In the genomic region with DNA sequence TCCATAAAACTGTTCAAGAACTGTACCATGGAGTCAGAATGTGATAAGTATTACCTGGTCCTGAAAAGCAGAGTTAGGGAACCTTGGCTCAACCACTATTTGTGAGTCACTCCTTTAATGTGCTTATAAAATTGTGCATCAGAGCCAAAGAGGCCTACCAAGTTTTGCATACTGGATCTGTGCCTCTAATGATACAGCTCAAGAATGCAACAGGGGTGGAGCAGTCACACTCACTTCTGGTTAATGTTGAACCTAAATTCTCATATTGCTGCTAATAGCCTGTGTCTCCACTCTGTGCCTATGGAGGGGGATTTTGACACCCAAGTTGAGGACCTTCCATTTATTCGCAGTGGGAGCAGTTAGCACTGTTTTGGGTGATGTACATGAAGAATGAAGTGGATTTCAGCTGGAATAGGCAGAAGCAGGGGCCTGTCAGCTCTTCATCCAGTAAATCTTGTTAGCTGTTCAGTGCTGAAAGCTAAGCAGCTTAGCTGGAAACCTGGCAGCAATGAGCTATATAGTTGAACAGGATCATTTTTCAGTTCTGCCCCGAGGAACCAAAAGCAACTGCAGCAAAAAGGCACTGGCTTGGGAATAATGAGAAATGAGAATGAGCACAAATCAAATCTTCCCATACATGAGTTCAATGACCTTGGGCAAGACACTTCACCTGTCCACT, we compare ENCODE assay signal across 15 cellular contexts. TPM values are rescaled to one million over a fixed set of nuclear protein-coding genes. Genes with fewer than 3 reads are reported as not detected.
DNase-seq lines count a peak whose midpoint lies in the region; ATAC-seq and TF ChIP-seq lines count a peak whose summit lies in the region.
"Had no signal": no experiment of that assay in that cellular context is flagged by ENCODE, and none has a peak within 500 bp of the region (broad histone marks: within the 10 kb centered on the region; RNA-seq: fewer than 3 reads in every experiment).

No MANE protein-coding gene starts in this region.

- TF ChIP-seq POLR2A in esophagus muscularis mucosa (IDR thresholded peaks at IDR 0.05; ENCODE audit: low read depth): no peak

- H3K9me3 ChIP-seq in esophagus muscularis mucosa (peaks cover 0 to 6% (median 0%) of the 10 kb centered on the region in 4 donors), neural progenitor cell (ENCODE audit: low read depth) (no peaks in the 10 kb centered on the region)

- no peak overlapping the region for H3K27ac Mint-ChIP-seq in neural progenitor cell
- H3K27ac Mint-ChIP-seq: activated T-cell treated with anti-CD3 and anti-CD28 coated beads, Interleukin-2, amount 50 U/mL, for 72 hours had no signal

- H3K27ac ChIP-seq in esophagus muscularis mucosa (replicated peaks in 1 of 4) (no peak overlapping the region), neural progenitor cell (no peak overlapping the region)
- H3K27ac ChIP-seq: BLaER1 treated with 17β-estradiol and CSF1 and Interleukin-3, amounts not matched to agents 10 nM and 100 nM; parathyroid adenoma had no signal

- H3K9me3 Mint-ChIP-seq in neural progenitor cell: peaks cover under 1% of the 10 kb centered on the region
- H3K9me3 Mint-ChIP-seq: activated T-cell treated with anti-CD3 and anti-CD28 coated beads, Interleukin-2, amount 50 U/mL, for 72 hours had no signal

- peaks cover 18% of the 10 kb centered on the region for H3K4me1 Mint-ChIP-seq in neural progenitor cell

- no peaks in the 10 kb centered on the region for H3K79me2 ChIP-seq in neural progenitor cell (ENCODE audit: low read depth)
- H3K79me2 ChIP-seq: parathyroid adenoma had no signal

- no peaks in the 10 kb centered on the region for H3F3A ChIP-seq in neural progenitor cell (ENCODE audit: low read depth)

- WGBS in esophagus muscularis mucosa: 53% methylated on average over 2 of the region's 2 CpGs

- no peak overlapping the region for H3K4me2 ChIP-seq in neural progenitor cell
- H3K4me2 ChIP-seq: BLaER1 treated with 17β-estradiol and CSF1 and Interleukin-3, amounts not matched to agents 10 nM and 100 nM had no signal

- intact Hi-C loops in esophagus muscularis mucosa (cut with DNase I): no loop called here

- no peaks in the 10 kb centered on the region for H3K27me3 ChIP-seq in esophagus muscularis mucosa
- no peaks in the 10 kb centered on the region for H3K27me3 ChIP-seq in neural progenitor cell
- H3K27me3 ChIP-seq: BLaER1 treated with 17β-estradiol and CSF1 and Interleukin-3, amounts not matched to agents 10 nM and 100 nM had no signal

- TF ChIP-seq EP300 in esophagus muscularis mucosa (IDR thresholded peaks at IDR 0.05): no peak

- no peak overlapping the region for H2AFZ ChIP-seq in neural progenitor cell (replicated peaks)
- H2AFZ ChIP-seq: parathyroid adenoma had no signal

- TF ChIP-seq CTCF in esophagus muscularis mucosa (IDR thresholded peaks at IDR 0.05) (no peak), neural progenitor cell (IDR thresholded peaks at IDR 0.05) (no peak)

- DNase-seq in Caki2 (ENCODE audit: low read depth): peak; percentile 67
- DNase-seq in NCI-H82 (lab: John Stamatoyannopoulos, UW): peak; percentile 94
- DNase-seq in esophagus muscularis mucosa (ENCODE audit: extremely low spot score): peak; percentile 47
- DNase-seq in neural progenitor cell (ENCODE audit: low spot score): peak; percentile 11
- DNase-seq in NCI-H1694 (lab: John Stamatoyannopoulos, UW): no peak
- DNase-seq: activated T-cell treated with anti-CD3 and anti-CD28 coated beads, Interleukin-2, amount 50 U/mL, for 72 hours; aorta; effector memory CD4-positive, alpha-beta T cell; NCI-H1417 treated with DMSO at 0.1 percent for 48 hours; NCI-H774 had no signal

- no peaks in the 10 kb centered on the region for H4K20me1 ChIP-seq in neural progenitor cell (ENCODE audit: low read depth)
- H4K20me1 ChIP-seq: BLaER1 treated with 17β-estradiol and CSF1 and Interleukin-3, amounts not matched to agents 10 nM and 100 nM had no signal

- ATAC-seq in GM18858 (IDR thresholded peaks at IDR 0.05; ENCODE audit: unreplicated experiment): no peak
- ATAC-seq in GM18519 (IDR thresholded peaks at IDR 0.05; ENCODE audit: low FRiP score, unreplicated experiment): no peak
- ATAC-seq in GM21786 (IDR thresholded peaks at IDR 0.05; ENCODE audit: unreplicated experiment): no peak
- ATAC-seq: activated T-cell treated with anti-CD3 and anti-CD28 coated beads, Interleukin-2, amount 50 U/mL, for 72 hours had no signal

- H3K4me1 ChIP-seq in esophagus muscularis mucosa: peaks cover 4 to 9% (median 7%) of the 10 kb centered on the region in 4 donors
- H3K4me1 ChIP-seq in neural progenitor cell: no peaks in the 10 kb centered on the region
- H3K4me1 ChIP-seq: BLaER1 treated with 17β-estradiol and CSF1 and Interleukin-3, amounts not matched to agents 10 nM and 100 nM; parathyroid adenoma had no signal

- H3K9ac ChIP-seq in neural progenitor cell: no peak overlapping the region
- H3K9ac ChIP-seq: BLaER1 treated with 17β-estradiol and CSF1 and Interleukin-3, amounts not matched to agents 10 nM and 100 nM; parathyroid adenoma had no signal

- no peaks in the 10 kb centered on the region for H3K36me3 Mint-ChIP-seq in neural progenitor cell

- no peaks in the 10 kb centered on the region for H3K27me3 Mint-ChIP-seq in neural progenitor cell (ENCODE audit: insufficient read depth, low read depth)

- in situ Hi-C loops in Caki2 (cut with HindIII; ENCODE audit: low pct_unique_long_range_greater_than_20kb, low sequenced_read_pairs): no loop called here

- H3K4me3 Mint-ChIP-seq in neural progenitor cell: no peak overlapping the region
- H3K4me3 Mint-ChIP-seq: activated T-cell treated with anti-CD3 and anti-CD28 coated beads, Interleukin-2, amount 50 U/mL, for 72 hours had no signal

- H3K4me3 ChIP-seq in esophagus muscularis mucosa (no peak overlapping the region), neural progenitor cell (no peak overlapping the region)
- H3K4me3 ChIP-seq: BLaER1 treated with 17β-estradiol and CSF1 and Interleukin-3, amounts not matched to agents 10 nM and 100 nM had no signal

- no peaks in the 10 kb centered on the region for H3K36me3 ChIP-seq in esophagus muscularis mucosa
- no peaks in the 10 kb centered on the region for H3K36me3 ChIP-seq in neural progenitor cell
- H3K36me3 ChIP-seq: BLaER1 treated with 17β-estradiol and CSF1 and Interleukin-3, amounts not matched to agents 10 nM and 100 nM had no signal

RNA-seq across cellular contexts. Expression of a gene that starts 9.7 kb away (rescaled TPM):
- total RNA-seq in Caki2 (2014; rRNA removed; shearing (Covaris generic); ENCODE audit: low replicate concordance): 2.4 and 5.1 TPM in 2 replicates
- total RNA-seq in esophagus muscularis mucosa: 1 to 10 TPM in 3 of 4 donors, under 1 TPM in 1; 0.84 to 2.4 (median 1.7) TPM
- total RNA-seq in neural progenitor cell (ENCODE audit: low replicate concordance): 0.12 and 0.69 TPM in 2 replicates
